Comparison of ENCODE assay signal across 18 cellular contexts in genomic region chr5:135822286-135822685, GRCh38. TPM values are rescaled to one million over a fixed set of nuclear protein-coding genes. Genes with fewer than 3 reads are reported as not detected.
DNase-seq lines count a peak whose midpoint lies in the region; FAIRE-seq and TF ChIP-seq lines count a peak whose summit lies in the region.
"Had no signal": no experiment of that assay in that cellular context is flagged by ENCODE, and none has a peak within 500 bp of the region (broad histone marks: within the 10 kb centered on the region; RNA-seq: fewer than 3 reads in every experiment).

No MANE protein-coding gene starts in this region.

- H3K9ac ChIP-seq in HUES6 (ENCODE audit: low read length) (no peak overlapping the region), neural progenitor cell (no peak overlapping the region)

- H3K27me3 Mint-ChIP-seq in neural progenitor cell (ENCODE audit: insufficient read depth, low read depth) = peaks cover 9% of the 10 kb centered on the region
- peaks cover 9% of the 10 kb centered on the region for H3K27me3 Mint-ChIP-seq in T-helper 2 cell treated with Interferon-gamma antibody and Interleukin-4, amounts not matched to agents 5 μg/mL and 100 μg/mL, for 36 hours (ENCODE audit: low read depth)
- H3K27me3 Mint-ChIP-seq: IgD-negative memory B cell had no signal

- H3F3A ChIP-seq in neural progenitor cell (ENCODE audit: low read depth) = no peaks in the 10 kb centered on the region

- H3K4me1 ChIP-seq in HUES6 (ENCODE audit: control insufficient read depth, insufficient read depth, low read length) = peaks cover 20% of the 10 kb centered on the region
- H3K4me1 ChIP-seq in neural progenitor cell = no peaks in the 10 kb centered on the region
- H3K4me1 ChIP-seq: SJSA1 had no signal

- no peak for DNase-seq in bronchial epithelial cell (ENCODE audit: low read depth)
- no peak for DNase-seq in neural progenitor cell (ENCODE audit: low spot score)
- DNase-seq in NCI-H1694 treated with DMSO at 0.1 percent for 48 hours (lab: John Stamatoyannopoulos, UW) = no peak
- DNase-seq in T-helper 2 cell treated with Interferon-gamma antibody and Interleukin-4, amounts not matched to agents 5 μg/mL and 100 μg/mL, for 36 hours (ENCODE audit: low spot score) = no peak
- no peak for DNase-seq in dermis blood vessel endothelial cell
- DNase-seq: Calu3, HFFc6, NCI-H1048, NCI-H1930, PC-9 had no signal

- H3K4me3 ChIP-seq in HUES6 (ENCODE audit: low read depth, low read length) = no peak overlapping the region
- H3K4me3 ChIP-seq in bronchial epithelial cell (ENCODE audit: low read depth, low read length) = no peak overlapping the region
- H3K4me3 ChIP-seq in neural progenitor cell = no peak overlapping the region
- H3K4me3 ChIP-seq: PC-9, SJSA1 had no signal

- no peak for TF ChIP-seq CTCF in C4-2B (conservative IDR thresholded peaks at IDR 0.05)
- TF ChIP-seq CTCF in bronchial epithelial cell (IDR thresholded peaks at IDR 0.05; ENCODE audit: insufficient read depth, low read length, severe bottlenecking) = no peak
- TF ChIP-seq CTCF in neural progenitor cell (IDR thresholded peaks at IDR 0.05) = no peak

- H3K27ac Mint-ChIP-seq in neural progenitor cell = peak overlapping the region; percentile 63
- no peak overlapping the region for H3K27ac Mint-ChIP-seq in T-helper 2 cell treated with Interferon-gamma antibody and Interleukin-4, amounts not matched to agents 5 μg/mL and 100 μg/mL, for 36 hours
- H3K27ac Mint-ChIP-seq: HFFc6, IgD-negative memory B cell had no signal

- H3K27me3 ChIP-seq in HUES6 (ENCODE audit: control insufficient read depth, insufficient read depth, low read length) (peaks cover 6% of the 10 kb centered on the region; the same call in 1 of the 2 replicates), bronchial epithelial cell (ENCODE audit: control insufficient read depth, insufficient read depth, low read length) (peaks cover 10% of the 10 kb centered on the region), neural progenitor cell (no peaks in the 10 kb centered on the region)

- no peaks in the 10 kb centered on the region for H3K9me3 Mint-ChIP-seq in neural progenitor cell
- no peaks in the 10 kb centered on the region for H3K9me3 Mint-ChIP-seq in T-helper 2 cell treated with Interferon-gamma antibody and Interleukin-4, amounts not matched to agents 5 μg/mL and 100 μg/mL, for 36 hours
- H3K9me3 Mint-ChIP-seq: HFFc6 had no signal

- H4K20me1 ChIP-seq in neural progenitor cell (ENCODE audit: low read depth) = no peaks in the 10 kb centered on the region

- peak overlapping the region; percentile 6; the same call in 1 of the 2 replicates for H3K27ac ChIP-seq in C4-2B
- H3K27ac ChIP-seq in HUES6 (ENCODE audit: low read depth, low read length) = peak overlapping the region; percentile 46; the same call in 1 of the 2 replicates
- no peak overlapping the region for H3K27ac ChIP-seq in neural progenitor cell
- H3K27ac ChIP-seq: PC-9, SJSA1 had no signal

- no peak overlapping the region for H3K4me3 Mint-ChIP-seq in neural progenitor cell
- H3K4me3 Mint-ChIP-seq in T-helper 2 cell treated with Interferon-gamma antibody and Interleukin-4, amounts not matched to agents 5 μg/mL and 100 μg/mL, for 36 hours = no peak overlapping the region
- H3K4me3 Mint-ChIP-seq: HFFc6, IgD-negative memory B cell had no signal

- FAIRE-seq in bronchial epithelial cell (lab: Jason Lieb, UNC) = peak; percentile 50
- FAIRE-seq: HTR-8/SVneo had no signal

- no peak overlapping the region for H3K4me2 ChIP-seq in neural progenitor cell
- H3K4me2 ChIP-seq: PC-9 had no signal

- H3K9me3 ChIP-seq in HUES6 (ENCODE audit: control insufficient read depth, insufficient read depth, low read depth, low read length) (no peaks in the 10 kb centered on the region; the same call in 1 of the 2 replicates), neural progenitor cell (ENCODE audit: low read depth) (no peaks in the 10 kb centered on the region)
- H3K9me3 ChIP-seq: SJSA1 had no signal

- no peaks in the 10 kb centered on the region for H3K36me3 ChIP-seq in HUES6 (ENCODE audit: control insufficient read depth, insufficient read depth, low read length)
- no peaks in the 10 kb centered on the region for H3K36me3 ChIP-seq in bronchial epithelial cell (ENCODE audit: control insufficient read depth, insufficient read depth, low read length)
- H3K36me3 ChIP-seq in neural progenitor cell = no peaks in the 10 kb centered on the region
- H3K36me3 ChIP-seq: SJSA1 had no signal

- no peaks in the 10 kb centered on the region for H3K36me3 Mint-ChIP-seq in neural progenitor cell
- H3K36me3 Mint-ChIP-seq in T-helper 2 cell treated with Interferon-gamma antibody and Interleukin-4, amounts not matched to agents 5 μg/mL and 100 μg/mL, for 36 hours (ENCODE audit: low read depth) = no peaks in the 10 kb centered on the region
- H3K36me3 Mint-ChIP-seq: IgD-negative memory B cell had no signal

- H3K4me1 Mint-ChIP-seq in neural progenitor cell = no peaks in the 10 kb centered on the region
- no peaks in the 10 kb centered on the region for H3K4me1 Mint-ChIP-seq in T-helper 2 cell treated with Interferon-gamma antibody and Interleukin-4, amounts not matched to agents 5 μg/mL and 100 μg/mL, for 36 hours (ENCODE audit: low read depth)

- no peak overlapping the region for H2AFZ ChIP-seq in neural progenitor cell (replicated peaks)
- H2AFZ ChIP-seq: PC-9 had no signal

- no peaks in the 10 kb centered on the region for H3K79me2 ChIP-seq in neural progenitor cell (ENCODE audit: low read depth)

RNA-seq across cellular contexts. Expression of gene SLC25A48, which starts 12.2 kb away (rescaled TPM):
- total RNA-seq in bronchial epithelial cell (not detected in 2 replicates), neural progenitor cell (ENCODE audit: low replicate concordance) (not detected in 2 replicates), dermis blood vessel endothelial cell (not detected in 2 replicates)
- total RNA-seq: A673, Calu3, HFFc6, PC-9, Right ventricle myocardium inferior, RPMI7951, SJSA1 had no signal
